ENCODE assay signal across 1 cellular context in genomic region chr19:29531458-29532025, GRCh38.
TF ChIP-seq lines count a peak whose summit lies in the region.

No MANE protein-coding gene starts in this region.

TF ChIP-seq in H1, 55 proteins besides CTCF, POLR2A, EP300 and RAD21:
- TF ChIP-seq FOSL1 (IDR thresholded peaks at IDR 0.05; ENCODE audit: insufficient read depth, low read depth, low read length) (no peak), RFX5 (IDR thresholded peaks at IDR 0.05; ENCODE audit: borderline replicate concordance, low read depth, low read length) (no peak), RBBP5 (IDR thresholded peaks at IDR 0.05; ENCODE audit: borderline replicate concordance, low read depth, low read length) (no peak), CREB1 (IDR thresholded peaks at IDR 0.05) (no peak), GTF2F1 (IDR thresholded peaks at IDR 0.05; ENCODE audit: borderline replicate concordance, low read depth, low read length) (no peak), TAF7 (optimal IDR thresholded peaks at IDR 0.05; ENCODE audit: borderline replicate concordance, low read depth, low read length) (no peak), TCF12 (IDR thresholded peaks at IDR 0.05; ENCODE audit: low read depth, low read length) (no peak), POU5F1 (IDR thresholded peaks at IDR 0.05; ENCODE audit: low read depth, low read length) (no peak), SP2 (IDR thresholded peaks at IDR 0.05; ENCODE audit: low read length) (no peak), MAFK (IDR thresholded peaks at IDR 0.05; ENCODE audit: low read depth, low read length) (no peak), TEAD4 (IDR thresholded peaks at IDR 0.05; ENCODE audit: low read depth, low read length) (no peak), TAF1 (IDR thresholded peaks at IDR 0.05; ENCODE audit: low read depth, low read length) (no peak), ASH2L (IDR thresholded peaks at IDR 0.05; ENCODE audit: low read length) (no peak), ZNF274 (IDR thresholded peaks at IDR 0.05; ENCODE audit: borderline replicate concordance, extremely low read depth, low read length) (no peak), CHD7 (IDR thresholded peaks at IDR 0.05; ENCODE audit: insufficient replicate concordance, low read length) (no peak)
